8 cellular contexts compared by ENCODE assay signal in genomic region chr7:32905175-32905662, GRCh38. TPM values are rescaled to one million over a fixed set of nuclear protein-coding genes. Genes with fewer than 3 reads are reported as not detected.
DNase-seq lines count a peak whose midpoint lies in the region; ATAC-seq and TF ChIP-seq lines count a peak whose summit lies in the region.

No MANE protein-coding gene starts in this region.

- H2BK120ac ChIP-seq in H9 (ENCODE audit: low read depth, low read length, poor library complexity, severe bottlenecking): peak overlapping the region; percentile 48

- H4K8ac ChIP-seq in H9 (replicated peaks; ENCODE audit: insufficient read length, low read depth, low read length): no peak overlapping the region

- no peaks in the 10 kb centered on the region for H4K20me1 ChIP-seq in H9 (ENCODE audit: control insufficient read depth, insufficient read depth, insufficient read length)
- no peaks in the 10 kb centered on the region for H4K20me1 ChIP-seq in PC-3 (ENCODE audit: low read length)

- no peak overlapping the region for H2BK5ac ChIP-seq in H9 (ENCODE audit: insufficient read length, low read length)

- no peaks in the 10 kb centered on the region for H3K79me1 ChIP-seq in H9 (ENCODE audit: insufficient read depth, low read depth, low read length, poor library complexity, severe bottlenecking)

- peak overlapping the region; percentile 46; the same call in 1 of the 2 replicates for H3K4me3 ChIP-seq in PC-3 (ENCODE audit: low read length)
- peak overlapping the region; percentile 60 for H3K4me3 ChIP-seq in fibroblast of villous mesenchyme (ENCODE audit: low read depth, low read length)
- H3K4me3 ChIP-seq in suprapubic skin: peak overlapping the region; percentile 31

- no peak for TF ChIP-seq EP300 in suprapubic skin (IDR thresholded peaks at IDR 0.05)

- no peak for TF ChIP-seq POLR2A in suprapubic skin (IDR thresholded peaks at IDR 0.05)

- H3K9me3 ChIP-seq in H9 (ENCODE audit: control insufficient read depth, low read depth, low read length) (no peaks in the 10 kb centered on the region), PC-3 (ENCODE audit: low read length) (no peaks in the 10 kb centered on the region), suprapubic skin (no peaks in the 10 kb centered on the region)

- H2BK12ac ChIP-seq in H9 (ENCODE audit: insufficient read length, low read depth, low read length): no peak overlapping the region

- H4K91ac ChIP-seq in H9 (ENCODE audit: insufficient read length, low read depth, low read length): no peak overlapping the region

- H3K4me3 Mint-ChIP-seq in H9: peak overlapping the region; percentile 56 to 57

- H3K18ac ChIP-seq in H9 (ENCODE audit: insufficient read length, low read depth, low read length): peak overlapping the region; percentile 28

- peaks cover 0 to 13% of the 10 kb centered on the region in 2 experiments; a peak in 2 of 4 replicates for H3K4me1 Mint-ChIP-seq in H9

- peaks cover 3% of the 10 kb centered on the region; the same call in 1 of the 2 replicates for H3K4me1 ChIP-seq in H9 (ENCODE audit: insufficient read depth, low read length)
- H3K4me1 ChIP-seq in PC-3 (ENCODE audit: insufficient read depth, low read length): no peaks in the 10 kb centered on the region
- H3K4me1 ChIP-seq in suprapubic skin: peaks cover 11% of the 10 kb centered on the region

- H3K9ac ChIP-seq in H9 (ENCODE audit: extremely low read depth, insufficient read length, low read length): peak overlapping the region; percentile 5
- H3K9ac ChIP-seq in PC-3 (ENCODE audit: low read length): no peak overlapping the region

- no peak overlapping the region for H4K5ac ChIP-seq in H9 (ENCODE audit: insufficient read length, low read depth, low read length)

- TF ChIP-seq CTCF in AG09319 (IDR thresholded peaks at IDR 0.05; ENCODE audit: low read depth, low read length) (peak; percentile 2), H9 (conservative IDR thresholded peaks at IDR 0.05) (no peak), PC-3 (conservative IDR thresholded peaks at IDR 0.05; ENCODE audit: low read depth, low read length) (no peak), fibroblast of villous mesenchyme (IDR thresholded peaks at IDR 0.05; ENCODE audit: insufficient read depth, low read depth, low read length) (no peak), omental fat pad (IDR thresholded peaks at IDR 0.05) (no peak), suprapubic skin (IDR thresholded peaks at IDR 0.05) (no peak)

- H3K36me3 ChIP-seq in PC-3 (ENCODE audit: low read depth, low read length) (no peaks in the 10 kb centered on the region), suprapubic skin (no peaks in the 10 kb centered on the region)

- intact Hi-C loops in PC-3 (cut with micrococcal nuclease): no loop called here

- H3K4me2 ChIP-seq in H9 (ENCODE audit: insufficient read depth, insufficient read length, low read length) (peak overlapping the region; percentile 87), PC-3 (ENCODE audit: low read length) (peak overlapping the region; percentile 57)

- H3K4ac ChIP-seq in H9 (ENCODE audit: low read depth, low read length): no peak overlapping the region

- H3K27me3 ChIP-seq in H9 (ENCODE audit: insufficient read depth, low read length): no peaks in the 10 kb centered on the region
- no peaks in the 10 kb centered on the region for H3K27me3 ChIP-seq in PC-3 (ENCODE audit: low read length)
- no peaks in the 10 kb centered on the region for H3K27me3 ChIP-seq in suprapubic skin

- no peaks in the 10 kb centered on the region for H3K9me3 Mint-ChIP-seq in H9

- H3T11ph ChIP-seq in H9 (ENCODE audit: low read length): peak overlapping the region; percentile 36

- H3K9me2 ChIP-seq in PC-3 (replicated peaks; ENCODE audit: low read length): no peaks in the 10 kb centered on the region

- no peak overlapping the region for H3K27ac ChIP-seq in H9 (ENCODE audit: insufficient read length, low read depth, low read length)
- H3K27ac ChIP-seq in PC-3 (ENCODE audit: low read length): no peak overlapping the region
- H3K27ac ChIP-seq in suprapubic skin: no peak overlapping the region

- 0 out of 2 replicates have a peak overlapping the region, but pooled peaks have one; percentile 6 for H3K14ac ChIP-seq in H9 (ENCODE audit: insufficient read depth, low read length)

- H2AK5ac ChIP-seq in H9 (ENCODE audit: insufficient read length, low read length): no peak overlapping the region

- no peak overlapping the region for H2BK15ac ChIP-seq in H9 (ENCODE audit: low read depth, low read length)

- H3K23ac ChIP-seq in H9 (ENCODE audit: insufficient read length, low read depth, low read length): no peak overlapping the region

- no peaks in the 10 kb centered on the region for H3K36me3 Mint-ChIP-seq in H9 (ENCODE audit: insufficient read depth in 1 of 3, low read depth in 3 of 3)

- H3F3A ChIP-seq in PC-3 (ENCODE audit: low read length, unreplicated experiment): no peaks in the 10 kb centered on the region

- ATAC-seq in PC-3 (peak; percentile 83), omental fat pad (ENCODE audit: low FRiP score) (peak; percentile 85), GM21367 (IDR thresholded peaks at IDR 0.05; ENCODE audit: unreplicated experiment) (no peak)

- H3K23me2 ChIP-seq in H9 (ENCODE audit: insufficient read length, low read depth, low read length, poor library complexity, severe bottlenecking): peaks cover 4% of the 10 kb centered on the region

- peak overlapping the region; percentile 94 for H2AFZ ChIP-seq in H9 (ENCODE audit: low read length)
- H2AFZ ChIP-seq in PC-3 (ENCODE audit: low read length): peak overlapping the region; percentile 42; the same call in 1 of the 2 replicates

- WGBS in H9 (ENCODE audit: extremely low coverage, insufficient read length, low lambda C conversion rate): no CpG with 5 or more reads among the region's 12 CpGs
- WGBS in suprapubic skin: 12% methylated on average over 12 of the region's 12 CpGs

- no TSS peak for BruUV-seq in PC-3 (replicated peaks; lab: Mats Ljungman, UMichigan)

- peaks cover 16% of the 10 kb centered on the region for H3K27me3 Mint-ChIP-seq in H9 (ENCODE audit: low read depth)

- peak; percentile 89 for DNase-seq in AG09319 (ENCODE audit: extremely low read depth, low read depth)
- peak; percentile 90 for DNase-seq in H9
- DNase-seq in PC-3: no peak
- DNase-seq in activated T-helper 1 cell treated with anti-CD3 and anti-CD28 coated beads, Interleukin-2, amount 50 U/mL, for 16 hours (ENCODE audit: low read depth in 1 of 2, low spot score in 1 of 2): peak; percentile 25 to 62
- peak; percentile 80 for DNase-seq in fibroblast of villous mesenchyme (ENCODE audit: low read depth)
- no peak for DNase-seq in omental fat pad (ENCODE audit: low spot score)
- peak in 1 of 2 donors; percentile 73 for DNase-seq in suprapubic skin (ENCODE audit: low spot score in 2 of 2)

- H2BK20ac ChIP-seq in H9 (ENCODE audit: low read depth, low read length, poor library complexity, severe bottlenecking): no peak overlapping the region

- CTCF ChIA-PET in PC-3 (lab: Charles Lee): interaction anchor here (0.5 kb wide), 1 partner anchor 38 kb away, joined by 3 read pairs; no protein-coding TSS in a partner anchor

- H3K27ac Mint-ChIP-seq in H9: peak overlapping the region in 1 of 3 experiments; percentile 79; a peak in 3 of 7 replicates

- POLR2A ChIA-PET in PC-3 (lab: Charles Lee; ENCODE audit: unreplicated experiment): no interaction called here

- no peaks in the 10 kb centered on the region for H3K79me2 ChIP-seq in H9 (ENCODE audit: insufficient read depth, low read length)
- no peaks in the 10 kb centered on the region for H3K79me2 ChIP-seq in PC-3 (ENCODE audit: low read length)

- H3K56ac ChIP-seq in H9 (ENCODE audit: insufficient read length, low read depth, low read length): no peak overlapping the region

RNA-seq across cellular contexts. Expression of gene KBTBD2, which starts 13.7 kb away (rescaled TPM):
- 31.5 and 34.2 TPM in 2 replicates for total RNA-seq in H9 (2021)
- total RNA-seq in PC-3 (2014; rRNA removed): 16.3 and 17.9 TPM in 2 replicates
- 39.6 and 54.8 TPM in 2 replicates for total RNA-seq in fibroblast of villous mesenchyme
- total RNA-seq in omental fat pad: 10 to 100 TPM; 39.0 to 56.4 (median 50.4) TPM
- total RNA-seq in suprapubic skin: 10 to 100 TPM; 23.4 to 35.9 (median 30.8) TPM

RNA-seq across cellular contexts. Expression of gene FKBP9, which starts 52.0 kb away (rescaled TPM):
- total RNA-seq in H9 (2021): 11.1 and 17.7 TPM in 2 replicates
- 62.3 and 63.4 TPM in 2 replicates for total RNA-seq in PC-3 (2014; rRNA removed)
- total RNA-seq in fibroblast of villous mesenchyme: 224 and 265 TPM in 2 replicates
- 100 to 1,000 TPM in 1 of 4 donors, 10 to 100 TPM in 3; 86.0 to 269 (median 91.3) TPM for total RNA-seq in omental fat pad
- total RNA-seq in suprapubic skin: 100 to 1,000 TPM in 1 of 4 donors, 10 to 100 TPM in 3; 79.7 to 131 (median 93.5) TPM

Comparison
In these comparisons a context has a peak if more than half of its experiments do, and no peak if none do; other contexts are left out.
1. DNase-seq: peak in AG09319 (single experiment), H9 (single experiment), activated T-helper 1 cell treated with anti-CD3 and anti-CD28 coated beads, Interleukin-2, amount 50 U/mL, for 16 hours (2 of 2) and fibroblast of villous mesenchyme (single experiment); none in PC-3 (single experiment) and omental fat pad (single experiment).
2. Peak in every context shown above with its lines, with median percentiles within 50 percentile points of each other: H3K4me3 ChIP-seq.